1 cellular context compared by ENCODE assay signal in genomic region chr12:110091136-110091711, GRCh38.
TF ChIP-seq lines count a peak whose summit lies in the region.

No MANE protein-coding gene starts in this region.

TF ChIP-seq in HepG2, 621 proteins besides CTCF, POLR2A, EP300 and RAD21 (continued from another document and continues in another):
- TF ChIP-seq, protein P1, sequence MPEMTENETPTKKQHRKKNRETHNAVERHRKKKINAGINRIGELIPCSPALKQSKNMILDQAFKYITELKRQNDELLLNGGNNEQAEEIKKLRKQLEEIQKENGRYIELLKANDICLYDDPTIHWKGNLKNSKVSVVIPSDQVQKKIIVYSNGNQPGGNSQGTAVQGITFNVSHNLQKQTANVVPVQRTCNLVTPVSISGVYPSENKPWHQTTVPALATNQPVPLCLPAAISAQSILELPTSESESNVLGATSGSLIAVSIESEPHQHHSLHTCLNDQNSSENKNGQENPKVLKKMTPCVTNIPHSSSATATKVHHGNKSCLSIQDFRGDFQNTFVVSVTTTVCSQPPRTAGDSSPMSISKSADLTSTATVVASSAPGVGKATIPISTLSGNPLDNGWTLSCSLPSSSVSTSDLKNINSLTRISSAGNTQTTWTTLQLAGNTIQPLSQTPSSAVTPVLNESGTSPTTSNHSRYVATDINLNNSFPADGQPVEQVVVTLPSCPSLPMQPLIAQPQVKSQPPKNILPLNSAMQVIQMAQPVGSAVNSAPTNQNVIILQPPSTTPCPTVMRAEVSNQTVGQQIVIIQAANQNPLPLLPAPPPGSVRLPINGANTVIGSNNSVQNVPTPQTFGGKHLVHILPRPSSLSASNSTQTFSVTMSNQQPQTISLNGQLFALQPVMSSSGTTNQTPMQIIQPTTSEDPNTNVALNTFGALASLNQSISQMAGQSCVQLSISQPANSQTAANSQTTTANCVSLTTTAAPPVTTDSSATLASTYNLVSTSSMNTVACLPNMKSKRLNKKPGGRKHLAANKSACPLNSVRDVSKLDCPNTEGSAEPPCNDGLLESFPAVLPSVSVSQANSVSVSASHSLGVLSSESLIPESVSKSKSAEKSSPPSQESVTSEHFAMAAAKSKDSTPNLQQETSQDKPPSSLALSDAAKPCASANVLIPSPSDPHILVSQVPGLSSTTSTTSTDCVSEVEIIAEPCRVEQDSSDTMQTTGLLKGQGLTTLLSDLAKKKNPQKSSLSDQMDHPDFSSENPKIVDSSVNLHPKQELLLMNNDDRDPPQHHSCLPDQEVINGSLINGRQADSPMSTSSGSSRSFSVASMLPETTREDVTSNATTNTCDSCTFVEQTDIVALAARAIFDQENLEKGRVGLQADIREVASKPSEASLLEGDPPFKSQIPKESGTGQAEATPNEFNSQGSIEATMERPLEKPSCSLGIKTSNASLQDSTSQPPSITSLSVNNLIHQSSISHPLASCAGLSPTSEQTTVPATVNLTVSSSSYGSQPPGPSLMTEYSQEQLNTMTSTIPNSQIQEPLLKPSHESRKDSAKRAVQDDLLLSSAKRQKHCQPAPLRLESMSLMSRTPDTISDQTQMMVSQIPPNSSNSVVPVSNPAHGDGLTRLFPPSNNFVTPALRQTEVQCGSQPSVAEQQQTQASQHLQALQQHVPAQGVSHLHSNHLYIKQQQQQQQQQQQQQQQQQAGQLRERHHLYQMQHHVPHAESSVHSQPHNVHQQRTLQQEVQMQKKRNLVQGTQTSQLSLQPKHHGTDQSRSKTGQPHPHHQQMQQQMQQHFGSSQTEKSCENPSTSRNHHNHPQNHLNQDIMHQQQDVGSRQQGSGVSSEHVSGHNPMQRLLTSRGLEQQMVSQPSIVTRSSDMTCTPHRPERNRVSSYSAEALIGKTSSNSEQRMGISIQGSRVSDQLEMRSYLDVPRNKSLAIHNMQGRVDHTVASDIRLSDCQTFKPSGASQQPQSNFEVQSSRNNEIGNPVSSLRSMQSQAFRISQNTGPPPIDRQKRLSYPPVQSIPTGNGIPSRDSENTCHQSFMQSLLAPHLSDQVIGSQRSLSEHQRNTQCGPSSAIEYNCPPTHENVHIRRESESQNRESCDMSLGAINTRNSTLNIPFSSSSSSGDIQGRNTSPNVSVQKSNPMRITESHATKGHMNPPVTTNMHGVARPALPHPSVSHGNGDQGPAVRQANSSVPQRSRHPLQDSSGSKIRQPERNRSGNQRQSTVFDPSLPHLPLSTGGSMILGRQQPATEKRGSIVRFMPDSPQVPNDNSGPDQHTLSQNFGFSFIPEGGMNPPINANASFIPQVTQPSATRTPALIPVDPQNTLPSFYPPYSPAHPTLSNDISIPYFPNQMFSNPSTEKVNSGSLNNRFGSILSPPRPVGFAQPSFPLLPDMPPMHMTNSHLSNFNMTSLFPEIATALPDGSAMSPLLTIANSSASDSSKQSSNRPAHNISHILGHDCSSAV (CRISPR knock-in tag; IDR thresholded peaks at IDR 0.05; ENCODE audit: borderline replicate concordance): no peak
- TF ChIP-seq, protein P2, sequence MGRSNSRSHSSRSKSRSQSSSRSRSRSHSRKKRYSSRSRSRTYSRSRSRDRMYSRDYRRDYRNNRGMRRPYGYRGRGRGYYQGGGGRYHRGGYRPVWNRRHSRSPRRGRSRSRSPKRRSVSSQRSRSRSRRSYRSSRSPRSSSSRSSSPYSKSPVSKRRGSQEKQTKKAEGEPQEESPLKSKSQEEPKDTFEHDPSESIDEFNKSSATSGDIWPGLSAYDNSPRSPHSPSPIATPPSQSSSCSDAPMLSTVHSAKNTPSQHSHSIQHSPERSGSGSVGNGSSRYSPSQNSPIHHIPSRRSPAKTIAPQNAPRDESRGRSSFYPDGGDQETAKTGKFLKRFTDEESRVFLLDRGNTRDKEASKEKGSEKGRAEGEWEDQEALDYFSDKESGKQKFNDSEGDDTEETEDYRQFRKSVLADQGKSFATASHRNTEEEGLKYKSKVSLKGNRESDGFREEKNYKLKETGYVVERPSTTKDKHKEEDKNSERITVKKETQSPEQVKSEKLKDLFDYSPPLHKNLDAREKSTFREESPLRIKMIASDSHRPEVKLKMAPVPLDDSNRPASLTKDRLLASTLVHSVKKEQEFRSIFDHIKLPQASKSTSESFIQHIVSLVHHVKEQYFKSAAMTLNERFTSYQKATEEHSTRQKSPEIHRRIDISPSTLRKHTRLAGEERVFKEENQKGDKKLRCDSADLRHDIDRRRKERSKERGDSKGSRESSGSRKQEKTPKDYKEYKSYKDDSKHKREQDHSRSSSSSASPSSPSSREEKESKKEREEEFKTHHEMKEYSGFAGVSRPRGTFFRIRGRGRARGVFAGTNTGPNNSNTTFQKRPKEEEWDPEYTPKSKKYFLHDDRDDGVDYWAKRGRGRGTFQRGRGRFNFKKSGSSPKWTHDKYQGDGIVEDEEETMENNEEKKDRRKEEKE (IDR thresholded peaks at IDR 0.05): no peak
- TF ChIP-seq, protein P3, sequence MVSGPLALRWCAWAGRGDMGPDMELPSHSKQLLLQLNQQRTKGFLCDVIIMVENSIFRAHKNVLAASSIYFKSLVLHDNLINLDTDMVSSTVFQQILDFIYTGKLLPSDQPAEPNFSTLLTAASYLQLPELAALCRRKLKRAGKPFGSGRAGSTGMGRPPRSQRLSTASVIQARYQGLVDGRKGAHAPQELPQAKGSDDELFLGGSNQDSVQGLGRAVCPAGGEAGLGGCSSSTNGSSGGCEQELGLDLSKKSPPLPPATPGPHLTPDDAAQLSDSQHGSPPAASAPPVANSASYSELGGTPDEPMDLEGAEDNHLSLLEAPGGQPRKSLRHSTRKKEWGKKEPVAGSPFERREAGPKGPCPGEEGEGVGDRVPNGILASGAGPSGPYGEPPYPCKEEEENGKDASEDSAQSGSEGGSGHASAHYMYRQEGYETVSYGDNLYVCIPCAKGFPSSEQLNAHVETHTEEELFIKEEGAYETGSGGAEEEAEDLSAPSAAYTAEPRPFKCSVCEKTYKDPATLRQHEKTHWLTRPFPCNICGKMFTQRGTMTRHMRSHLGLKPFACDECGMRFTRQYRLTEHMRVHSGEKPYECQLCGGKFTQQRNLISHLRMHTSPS (CRISPR knock-in tag; IDR thresholded peaks at IDR 0.05; ENCODE audit: low read depth): peak; percentile 55; the same call in 1 of the 2 replicates
- TF ChIP-seq RARA (CRISPR knock-in tag; IDR thresholded peaks at IDR 0.05): peak; percentile 91
- TF ChIP-seq NFE2L1 (CRISPR knock-in tag; IDR thresholded peaks at IDR 0.05; ENCODE audit: borderline replicate concordance): no peak
- TF ChIP-seq ZNF749 (CRISPR knock-in tag; IDR thresholded peaks at IDR 0.05; ENCODE audit: borderline replicate concordance): no peak
- peak; percentile 90 for TF ChIP-seq NR2C2 (CRISPR knock-in tag; IDR thresholded peaks at IDR 0.05; ENCODE audit: borderline replicate concordance)
- TF ChIP-seq CREB3 (CRISPR knock-in tag; IDR thresholded peaks at IDR 0.05): no peak
- peak; percentile 20 for TF ChIP-seq SMC3 (IDR thresholded peaks at IDR 0.05; ENCODE audit: low read length)
- TF ChIP-seq XBP1 (CRISPR knock-in tag; IDR thresholded peaks at IDR 0.05): no peak
- TF ChIP-seq ZNF337 (CRISPR knock-in tag; IDR thresholded peaks at IDR 0.05; ENCODE audit: borderline replicate concordance, low read depth): no peak
- TF ChIP-seq ZNF792 (CRISPR knock-in tag; IDR thresholded peaks at IDR 0.05): peak; percentile 85; the same call in 1 of the 2 replicates
- TF ChIP-seq SCMH1 (CRISPR knock-in tag; IDR thresholded peaks at IDR 0.05; ENCODE audit: borderline replicate concordance): no peak
- no peak for TF ChIP-seq HNRNPL (IDR thresholded peaks at IDR 0.05; ENCODE audit: low read depth, low read length)
- peak; percentile 71 for TF ChIP-seq AKAP8 (CRISPR knock-in tag; IDR thresholded peaks at IDR 0.05)
- no peak for TF ChIP-seq ZNF891 (CRISPR knock-in tag; IDR thresholded peaks at IDR 0.05)
- peak; percentile 66 for TF ChIP-seq POGK (CRISPR knock-in tag; conservative IDR thresholded peaks at IDR 0.05)
- peak; percentile 65 for TF ChIP-seq SKI (IDR thresholded peaks at IDR 0.05; ENCODE audit: partially characterized antibody)
- no peak for TF ChIP-seq ZBTB44 (CRISPR knock-in tag; IDR thresholded peaks at IDR 0.05)
- peak; percentile 14 for TF ChIP-seq ZNF781 (CRISPR knock-in tag; IDR thresholded peaks at IDR 0.05; ENCODE audit: borderline replicate concordance, not compliant biosample characterization)
- TF ChIP-seq, protein P4, sequence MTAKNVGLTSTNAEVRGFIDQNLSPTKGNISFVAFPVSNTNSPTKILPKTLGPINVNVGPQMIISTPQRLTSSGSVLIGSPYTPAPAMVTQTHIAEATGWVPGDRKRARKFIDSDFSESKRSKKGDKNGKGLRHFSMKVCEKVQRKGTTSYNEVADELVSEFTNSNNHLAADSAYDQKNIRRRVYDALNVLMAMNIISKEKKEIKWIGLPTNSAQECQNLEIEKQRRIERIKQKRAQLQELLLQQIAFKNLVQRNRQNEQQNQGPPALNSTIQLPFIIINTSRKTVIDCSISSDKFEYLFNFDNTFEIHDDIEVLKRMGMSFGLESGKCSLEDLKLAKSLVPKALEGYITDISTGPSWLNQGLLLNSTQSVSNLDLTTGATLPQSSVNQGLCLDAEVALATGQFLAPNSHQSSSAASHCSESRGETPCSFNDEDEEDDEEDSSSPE (CRISPR knock-in tag; IDR thresholded peaks at IDR 0.05): 0 out of 2 replicates have a peak, but pooled peaks have one; percentile 32
- TF ChIP-seq GABPA (IDR thresholded peaks at IDR 0.05; ENCODE audit: low read depth, low read length): no peak
- TF ChIP-seq GABPA (CRISPR knock-in tag; IDR thresholded peaks at IDR 0.05; ENCODE audit: low read depth): peak; percentile 62
- TF ChIP-seq ZNF253 (CRISPR knock-in tag; IDR thresholded peaks at IDR 0.05; ENCODE audit: borderline replicate concordance): no peak
- TF ChIP-seq PATZ1 (CRISPR knock-in tag; IDR thresholded peaks at IDR 0.05): peak; percentile 92
- TF ChIP-seq ZNF841 (CRISPR knock-in tag; IDR thresholded peaks at IDR 0.05; ENCODE audit: borderline replicate concordance): no peak
- no peak for TF ChIP-seq NR0B2 (CRISPR knock-in tag; IDR thresholded peaks at IDR 0.05)
- TF ChIP-seq ZNF879 (CRISPR knock-in tag; IDR thresholded peaks at IDR 0.05): no peak
- TF ChIP-seq NR2F6 (IDR thresholded peaks at IDR 0.05): peak; percentile 99
- peak; percentile 98 for TF ChIP-seq NR2F6 (CRISPR knock-in tag; IDR thresholded peaks at IDR 0.05)
- TF ChIP-seq IRX3 (CRISPR knock-in tag; IDR thresholded peaks at IDR 0.05; ENCODE audit: borderline replicate concordance, low read depth): no peak
- no peak for TF ChIP-seq USF2 (IDR thresholded peaks at IDR 0.05; ENCODE audit: low read depth, low read length)
- TF ChIP-seq USF2 (CRISPR knock-in tag; IDR thresholded peaks at IDR 0.05; ENCODE audit: borderline replicate concordance): peak; percentile 26; the same call in 1 of the 2 replicates
